Comparison of ENCODE assay signal across 7 cellular contexts in the genomic region with DNA sequence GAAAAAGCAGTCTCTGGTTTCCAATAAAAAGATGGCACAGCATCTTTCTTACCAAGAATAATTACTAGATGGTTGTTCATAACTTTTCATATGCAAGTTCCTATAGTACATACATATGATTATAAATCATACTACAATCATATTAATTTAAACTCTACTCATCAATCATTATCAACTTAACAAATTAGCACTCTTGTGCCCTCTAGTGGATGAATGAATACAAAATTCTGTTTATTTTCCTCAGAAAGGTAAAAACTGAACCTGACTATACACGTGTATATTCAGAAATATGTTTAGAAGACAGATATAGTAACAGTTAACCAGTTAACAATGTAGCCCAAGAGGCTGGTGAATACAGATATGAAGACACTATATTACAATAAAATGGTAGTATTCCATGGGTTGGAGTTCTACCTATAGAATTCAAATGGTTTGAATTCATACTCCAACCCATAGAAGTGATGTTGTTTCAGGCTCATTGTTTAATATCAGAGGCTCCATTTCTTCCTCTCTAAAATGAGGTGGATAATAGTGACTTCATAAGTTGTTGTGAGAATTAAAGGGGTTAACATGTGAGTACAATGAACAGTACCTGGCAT.
DNase-seq lines count a peak whose midpoint lies in the region; FAIRE-seq and TF ChIP-seq lines count a peak whose summit lies in the region.

No MANE protein-coding gene starts in this region.

- H3K9me3 Mint-ChIP-seq in chondrocyte (ENCODE audit: low read depth): peaks cover under 1% of the 10 kb centered on the region
- H3K9me3 Mint-ChIP-seq in activated T-cell treated with anti-CD3 and anti-CD28 coated beads, Interleukin-2, amount 50 U/mL, for 24 hours: peaks cover 7% of the 10 kb centered on the region

- no peak overlapping the region for H3K4me3 Mint-ChIP-seq in chondrocyte (ENCODE audit: unreplicated experiment)
- no peak overlapping the region for H3K4me3 Mint-ChIP-seq in activated T-cell treated with anti-CD3 and anti-CD28 coated beads, Interleukin-2, amount 50 U/mL, for 24 hours

- H3K9me3 ChIP-seq in parathyroid adenoma (ENCODE audit: control insufficient read depth, low read length): no peaks in the 10 kb centered on the region

- H3K4me3 ChIP-seq in GM12864 (ENCODE audit: low read depth, low read length) (no peak overlapping the region), NB4 (ENCODE audit: low read depth, low read length) (no peak overlapping the region), parathyroid adenoma (ENCODE audit: low read depth, low read length) (no peak overlapping the region)

- DNase-seq in GM12864 (ENCODE audit: low read depth): no peak
- peak; percentile 20 for DNase-seq in NB4 (ENCODE audit: low read depth)
- no peak for DNase-seq in chondrocyte (ENCODE audit: low spot score)
- DNase-seq in activated T-cell treated with anti-CD3 and anti-CD28 coated beads, Interleukin-2, amount 50 U/mL, for 24 hours: no peak
- no peak for DNase-seq in HuH-7.5 (ENCODE audit: low spot score)
- no peak for DNase-seq in H54 (ENCODE audit: insufficient read length, low spot score)

- no peaks in the 10 kb centered on the region for H3K4me1 ChIP-seq in parathyroid adenoma

- H3K4me2 ChIP-seq in parathyroid adenoma (ENCODE audit: low read length): no peak overlapping the region

- peaks cover 3% of the 10 kb centered on the region for H3K27me3 Mint-ChIP-seq in chondrocyte (ENCODE audit: low read depth)
- no peaks in the 10 kb centered on the region for H3K27me3 Mint-ChIP-seq in activated T-cell treated with anti-CD3 and anti-CD28 coated beads, Interleukin-2, amount 50 U/mL, for 24 hours

- no peak overlapping the region for H2AFZ ChIP-seq in parathyroid adenoma

- no peak for TF ChIP-seq POLR2A in NB4 (IDR thresholded peaks at IDR 0.05; ENCODE audit: extremely low read depth, insufficient read length)
- TF ChIP-seq POLR2A in H54 (IDR thresholded peaks at IDR 0.05; ENCODE audit: low read depth, low read length): no peak

- H3K27ac ChIP-seq in parathyroid adenoma: no peak overlapping the region

- H3K27ac Mint-ChIP-seq in chondrocyte (ENCODE audit: unreplicated experiment): no peak overlapping the region
- H3K27ac Mint-ChIP-seq in activated T-cell treated with anti-CD3 and anti-CD28 coated beads, Interleukin-2, amount 50 U/mL, for 24 hours: no peak overlapping the region

- TF ChIP-seq CTCF in GM12864 (IDR thresholded peaks at IDR 0.05; ENCODE audit: low read depth, low read length, missing control alignments) (peak; percentile 19), NB4 (IDR thresholded peaks at IDR 0.05; ENCODE audit: low read depth, low read length) (no peak), chondrocyte (IDR thresholded peaks at IDR 0.05) (peak; percentile 97), parathyroid adenoma (IDR thresholded peaks at IDR 0.05) (peak; percentile 42)

- H3K36me3 ChIP-seq in parathyroid adenoma (ENCODE audit: control insufficient read depth, insufficient read depth, low read length): no peaks in the 10 kb centered on the region

- no peak for FAIRE-seq in H54 (lab: Jason Lieb, UNC)

- peaks cover 9% of the 10 kb centered on the region for H3K4me1 Mint-ChIP-seq in chondrocyte (ENCODE audit: low read depth)
- H3K4me1 Mint-ChIP-seq in activated T-cell treated with anti-CD3 and anti-CD28 coated beads, Interleukin-2, amount 50 U/mL, for 24 hours (ENCODE audit: low read depth): no peaks in the 10 kb centered on the region

- no peaks in the 10 kb centered on the region for H3K36me3 Mint-ChIP-seq in chondrocyte (ENCODE audit: low read depth)
- no peaks in the 10 kb centered on the region for H3K36me3 Mint-ChIP-seq in activated T-cell treated with anti-CD3 and anti-CD28 coated beads, Interleukin-2, amount 50 U/mL, for 24 hours (ENCODE audit: low read depth)

- no peak overlapping the region for H3K9ac ChIP-seq in parathyroid adenoma

- no peaks in the 10 kb centered on the region for H3K27me3 ChIP-seq in parathyroid adenoma (ENCODE audit: control insufficient read depth, insufficient read depth, low read length)

- H3K79me2 ChIP-seq in parathyroid adenoma: no peaks in the 10 kb centered on the region
